ENCODE assay signal across 9 cellular contexts in genomic region chr3:62874398-62875102, GRCh38.
A peak's percentile ranks its signal among the peaks of the same experiment; 100 is the strongest.
DNase-seq lines count a peak whose midpoint lies in the region; ATAC-seq, FAIRE-seq and TF ChIP-seq lines count a peak whose summit lies in the region.
"Had no signal": no experiment of that assay in that cellular context is flagged by ENCODE, and none has a peak within 500 bp of the region (broad histone marks: within the 10 kb centered on the region; RNA-seq: fewer than 3 reads in every experiment).

No MANE protein-coding gene starts in this region.

- no peak for TF ChIP-seq CTCF in retinal pigment epithelial cell (conservative IDR thresholded peaks at IDR 0.05; ENCODE audit: low read depth, low read length)
- TF ChIP-seq CTCF in GM10266 (IDR thresholded peaks at IDR 0.05; ENCODE audit: control insufficient read depth, insufficient read depth, low read depth, missing control alignments): no peak

- no peak for FAIRE-seq in H54 (lab: Jason Lieb, UNC)

- ATAC-seq in GM21515 (IDR thresholded peaks at IDR 0.05; ENCODE audit: unreplicated experiment) (peak; percentile 26), HG03025 (IDR thresholded peaks at IDR 0.05; ENCODE audit: low FRiP score, unreplicated experiment) (no peak)

- no peak for TF ChIP-seq POLR2A in H54 (IDR thresholded peaks at IDR 0.05; ENCODE audit: low read depth, low read length)

- peak overlapping the region; percentile 44 for H3K4me3 ChIP-seq in retinal pigment epithelial cell (ENCODE audit: low read length)

- DNase-seq in NCI-H524 treated with DMSO at 0.1 percent for 48 hours (lab: John Stamatoyannopoulos, UW) (peak; percentile 43), germinal center (ENCODE audit: low spot score) (peak; percentile 20), retinal pigment epithelial cell (ENCODE audit: low read depth) (no peak), GM10266 (ENCODE audit: extremely low spot score) (no peak), H54 (ENCODE audit: insufficient read length, low spot score) (no peak), HuH-7.5 (ENCODE audit: low spot score) (no peak)
- DNase-seq: activated naive CD4-positive, alpha-beta T cell treated with anti-CD3 and anti-CD28 coated beads, Interleukin-2, amount 10 ng/mL, durations not matched to agents 7 days and 5 days had no signal

Comparison
In these comparisons a context has a peak if more than half of its experiments do, and no peak if none do; other contexts are left out.
1. DNase-seq: peak in NCI-H524 treated with DMSO at 0.1 percent for 48 hours (single experiment) and germinal center (single experiment); none in retinal pigment epithelial cell (single experiment), GM10266 (single experiment), H54 (single experiment) and HuH-7.5 (single experiment).